8 cellular contexts compared by ENCODE assay signal in genomic region chr2:120253021-120253882, GRCh38. TPM values are rescaled to one million over a fixed set of nuclear protein-coding genes. Genes with fewer than 3 reads are reported as not detected.
A peak's percentile ranks its signal among the peaks of the same experiment; 100 is the strongest.
DNase-seq lines count a peak whose midpoint lies in the region; ATAC-seq and TF ChIP-seq lines count a peak whose summit lies in the region.

No MANE protein-coding gene starts in this region.

- peak overlapping the region; percentile 77 for H3K27ac Mint-ChIP-seq in activated CD4-positive, alpha-beta memory T cell treated with anti-CD3 and anti-CD28 coated beads, Interleukin-2, amount 10 ng/mL, durations not matched to agents 7 days and 5 days
- peak overlapping the region; percentile 86 for H3K27ac Mint-ChIP-seq in endodermal cell

- no peaks in the 10 kb centered on the region for H3K4me1 ChIP-seq in endodermal cell (ENCODE audit: control insufficient read depth, insufficient read depth, low read length)

- CTCF ChIA-PET in activated CD4-positive, alpha-beta memory T cell treated with anti-CD3 and anti-CD28 coated beads, Interleukin-2, amount 10 ng/mL, durations not matched to agents 7 days and 5 days (lab: Charles Lee), result interaction anchor here (0.9 to 6.7 kb wide), 3 partner anchors 21 to 77 kb away, joined by 4 to 48 read pairs (median 14); no protein-coding TSS in a partner anchor

- POLR2A ChIA-PET in activated CD4-positive, alpha-beta memory T cell treated with anti-CD3 and anti-CD28 coated beads, Interleukin-2, amount 10 ng/mL, durations not matched to agents 7 days and 5 days (lab: Charles Lee), result interaction anchor here (0.9 to 3.9 kb wide), 16 partner anchors 8 to 324 kb away, joined by 3 to 45 read pairs (median 6); partner anchors contain the start of gene TMEM185B

- H3K36me3 ChIP-seq in endodermal cell (ENCODE audit: control insufficient read depth, insufficient read depth, low read length), result peaks cover 9% of the 10 kb centered on the region

- in situ Hi-C loops in GM13977 (cut with MboI; ENCODE audit: low pct_unique_long_range_greater_than_20kb, low sequenced_read_pairs, unreplicated experiment), result no loop called here

- H3K9ac ChIP-seq in endodermal cell (ENCODE audit: extremely low read depth, low read length, poor library complexity, severe bottlenecking), result peak overlapping the region; percentile 60

- H3K9me3 Mint-ChIP-seq in activated CD4-positive, alpha-beta memory T cell treated with anti-CD3 and anti-CD28 coated beads, Interleukin-2, amount 10 ng/mL, durations not matched to agents 7 days and 5 days, result peaks cover 4% of the 10 kb centered on the region
- H3K9me3 Mint-ChIP-seq in endodermal cell, result peaks cover 22% of the 10 kb centered on the region

- peak overlapping the region; percentile 88 for H3K4me3 ChIP-seq in endodermal cell (ENCODE audit: low read length)

- peak overlapping the region; percentile 95 for H3K4me3 Mint-ChIP-seq in activated CD4-positive, alpha-beta memory T cell treated with anti-CD3 and anti-CD28 coated beads, Interleukin-2, amount 10 ng/mL, durations not matched to agents 7 days and 5 days
- peak overlapping the region; percentile 88 for H3K4me3 Mint-ChIP-seq in endodermal cell

- peaks cover 6% of the 10 kb centered on the region for H3K27me3 Mint-ChIP-seq in activated CD4-positive, alpha-beta memory T cell treated with anti-CD3 and anti-CD28 coated beads, Interleukin-2, amount 10 ng/mL, durations not matched to agents 7 days and 5 days
- peaks cover 52% of the 10 kb centered on the region for H3K27me3 Mint-ChIP-seq in endodermal cell (ENCODE audit: insufficient read depth)

- peak; percentile 25 for ATAC-seq in HG02798 (IDR thresholded peaks at IDR 0.05; ENCODE audit: poor library complexity, unreplicated experiment)

- 1 to 2% methylated on average over 15 to 60 of the region's 60 CpGs for WGBS in endodermal cell (ENCODE audit: insufficient coverage in 1 of 2, insufficient read length in 1 of 2), 2 experiments

- DNase-seq in AG20443 (ENCODE audit: low spot score), result peak; percentile 88
- peak; percentile 47 for DNase-seq in GM13977 (ENCODE audit: low spot score)
- peak; percentile 62 to 66 for DNase-seq in NCI-H1930 (lab: John Stamatoyannopoulos, UW)
- peak; percentile 55 for DNase-seq in activated CD4-positive, alpha-beta memory T cell treated with anti-CD3 and anti-CD28 coated beads, Interleukin-2, amount 10 ng/mL, durations not matched to agents 7 days and 5 days
- peak; percentile 85 for DNase-seq in endodermal cell
- DNase-seq in medulla oblongata (ENCODE audit: extremely low spot score), result peak; percentile 87
- DNase-seq in stimulated activated naive CD4-positive, alpha-beta T cell (lab: John Stamatoyannopoulos, UW), result peak in 5 of 6 experiments; percentile 31 to 57 (median 44)

- H3K27me3 ChIP-seq in endodermal cell (ENCODE audit: control insufficient read depth, insufficient read depth, low read length, poor library complexity, severe bottlenecking), result peaks cover 27% of the 10 kb centered on the region

- peaks cover 66% of the 10 kb centered on the region for H3K4me1 Mint-ChIP-seq in activated CD4-positive, alpha-beta memory T cell treated with anti-CD3 and anti-CD28 coated beads, Interleukin-2, amount 10 ng/mL, durations not matched to agents 7 days and 5 days
- peaks cover 17% of the 10 kb centered on the region for H3K4me1 Mint-ChIP-seq in endodermal cell

- H3K9me3 ChIP-seq in endodermal cell (ENCODE audit: control insufficient read depth, low read length), result peaks cover 28% of the 10 kb centered on the region

- H3K27ac ChIP-seq in endodermal cell (ENCODE audit: low read depth, low read length), result peak overlapping the region; percentile 48

- H3K36me3 Mint-ChIP-seq in activated CD4-positive, alpha-beta memory T cell treated with anti-CD3 and anti-CD28 coated beads, Interleukin-2, amount 10 ng/mL, durations not matched to agents 7 days and 5 days (ENCODE audit: low read depth), result peaks cover 44% of the 10 kb centered on the region
- peaks cover 27% of the 10 kb centered on the region for H3K36me3 Mint-ChIP-seq in endodermal cell (ENCODE audit: low read depth)

- TF ChIP-seq CTCF in GM13977 (IDR thresholded peaks at IDR 0.05; ENCODE audit: extremely low read depth, insufficient read depth, missing control alignments) (peak; percentile 49), endodermal cell (conservative IDR thresholded peaks at IDR 0.05) (peak; percentile 54)

RNA-seq across cellular contexts. Expression of gene RALB, which starts 0.6 kb away (rescaled TPM):
- total RNA-seq in activated CD4-positive, alpha-beta memory T cell treated with anti-CD3 and anti-CD28 coated beads, Interleukin-2, amount 10 ng/mL, durations not matched to agents 7 days and 5 days, result 10 to 100 TPM; 59.2 to 59.3 TPM
- total RNA-seq in endodermal cell, result 10 to 100 TPM; 37.1 to 45.8 TPM
- 34.9 TPM for polyA plus RNA-seq in endodermal cell (2013, experiment 1 of 2)
- polyA plus RNA-seq in endodermal cell (2013, experiment 2 of 2), result 34.2 TPM

RNA-seq across cellular contexts. Expression of gene TMEM185B, which starts 30.1 kb away (rescaled TPM):
- total RNA-seq in activated CD4-positive, alpha-beta memory T cell treated with anti-CD3 and anti-CD28 coated beads, Interleukin-2, amount 10 ng/mL, durations not matched to agents 7 days and 5 days, result 10 to 100 TPM; 19.2 to 21.8 TPM
- total RNA-seq in endodermal cell, result 10 to 100 TPM; 19.5 to 22.9 TPM
- polyA plus RNA-seq in endodermal cell (2013, experiment 1 of 2), result 19.9 TPM
- 17.1 TPM for polyA plus RNA-seq in endodermal cell (2013, experiment 2 of 2)

Comparison
In these comparisons a context has a peak if more than half of its experiments do, and no peak if none do; other contexts are left out.
1. Peak in every context shown above with its lines: DNase-seq, ATAC-seq, H3K4me3 ChIP-seq and H3K27ac ChIP-seq.